18 cellular contexts compared by ENCODE assay signal in the genomic region with DNA sequence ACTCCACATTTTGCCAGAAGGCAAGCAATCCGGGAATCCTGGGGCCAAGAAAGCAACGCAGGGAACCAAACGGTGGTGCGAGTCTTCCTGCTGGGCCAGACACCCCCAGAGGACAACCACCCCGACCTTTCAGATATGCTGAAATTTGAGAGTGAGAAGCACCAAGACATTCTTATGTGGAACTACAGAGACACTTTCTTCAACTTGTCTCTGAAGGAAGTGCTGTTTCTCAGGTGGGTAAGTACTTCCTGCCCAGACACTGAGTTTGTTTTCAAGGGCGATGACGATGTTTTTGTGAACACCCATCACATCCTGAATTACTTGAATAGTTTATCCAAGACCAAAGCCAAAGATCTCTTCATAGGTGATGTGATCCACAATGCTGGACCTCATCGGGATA. TPM values are rescaled to one million over a fixed set of nuclear protein-coding genes. Genes with fewer than 3 reads are reported as not detected.
DNase-seq lines count a peak whose midpoint lies in the region; ATAC-seq lines count a peak whose summit lies in the region.
"Had no signal": no experiment of that assay in that cellular context is flagged by ENCODE, and none has a peak within 500 bp of the region (broad histone marks: within the 10 kb centered on the region; RNA-seq: fewer than 3 reads in every experiment).

No MANE protein-coding gene starts in this region.

- no peak overlapping the region for H3K4me3 Mint-ChIP-seq in activated CD4-positive, alpha-beta T cell treated with anti-CD3 and anti-CD28 coated beads, Interleukin-2, amount 10 ng/mL, durations not matched to agents 7 days and 5 days
- H3K4me3 Mint-ChIP-seq in CD8-positive, alpha-beta memory T cell: peak overlapping the region; percentile 46 to 80 (median 76)
- H3K4me3 Mint-ChIP-seq in activated CD8-positive, alpha-beta T cell treated with anti-CD3 and anti-CD28 coated beads, Interleukin-2, amount 10 ng/mL, durations not matched to agents 7 days and 5 days: peak overlapping the region; percentile 22
- H3K4me3 Mint-ChIP-seq: memory B cell had no signal

- no peaks in the 10 kb centered on the region for H3K27me3 ChIP-seq in CD8-positive, alpha-beta memory T cell (ENCODE audit: insufficient read depth, low read length, poor library complexity, severe bottlenecking)
- no peaks in the 10 kb centered on the region for H3K27me3 ChIP-seq in mesenchymal stem cell (ENCODE audit: control insufficient read depth in 1 of 2, insufficient read depth in 1 of 2, low read length in 2 of 2)
- H3K27me3 ChIP-seq: body of pancreas, SJSA1 had no signal

- POLR2A ChIA-PET in activated CD4-positive, alpha-beta T cell treated with anti-CD3 and anti-CD28 coated beads, Interleukin-2, amount 10 ng/mL, durations not matched to agents 7 days and 5 days (lab: Charles Lee): no interaction called here
- POLR2A ChIA-PET in CD8-positive, alpha-beta memory T cell (lab: Charles Lee): no interaction called here
- POLR2A ChIA-PET in activated CD8-positive, alpha-beta T cell treated with anti-CD3 and anti-CD28 coated beads, Interleukin-2, amount 10 ng/mL, durations not matched to agents 7 days and 5 days (lab: Charles Lee): no interaction called here

- no peak overlapping the region for H3K9ac ChIP-seq in mesenchymal stem cell (ENCODE audit: low read length)

- no peak overlapping the region for H2BK12ac ChIP-seq in mesenchymal stem cell (ENCODE audit: low read length in 2 of 2)

- H2BK5ac ChIP-seq in mesenchymal stem cell (ENCODE audit: low read depth, low read length, poor library complexity, severe bottlenecking): no peak overlapping the region

- no peak overlapping the region for H3K14ac ChIP-seq in mesenchymal stem cell (ENCODE audit: low read length in 2 of 2)

- peak overlapping the region; percentile 12 for H2BK15ac ChIP-seq in mesenchymal stem cell (ENCODE audit: low read depth, poor library complexity, severe bottlenecking)

- DNase-seq in activated CD4-positive, alpha-beta T cell treated with anti-CD3 and anti-CD28 coated beads, Interleukin-2, amount 10 ng/mL, durations not matched to agents 7 days and 5 days: peak; percentile 25
- no peak for DNase-seq in activated CD4-positive, alpha-beta T cell treated with anti-CD3 and anti-CD28 coated beads for 48 hours
- peak in 2 of 5 donors; percentile 45 to 60 for DNase-seq in CD8-positive, alpha-beta memory T cell
- peak; percentile 47 for DNase-seq in activated CD8-positive, alpha-beta T cell treated with anti-CD3 and anti-CD28 coated beads, Interleukin-2, amount 10 ng/mL, durations not matched to agents 7 days and 5 days
- DNase-seq in mesenchymal stem cell (no peak), NCI-H69 (lab: John Stamatoyannopoulos, UW) (no peak), UCSD-AML1 (lab: John Stamatoyannopoulos, UW; ENCODE audit: unreplicated experiment) (no peak)
- DNase-seq: activated T-cell treated with anti-CD3 and anti-CD28 coated beads, Interleukin-2, amount 50 U/mL, for 1 hour; AML-193; GDM1; NCI-H1092 treated with DMSO at 0.1 percent for 48 hours; NCI-H187 treated with DMSO at 0.1 percent for 48 hours; NCI-H526 treated with DMSO at 0.1 percent for 48 hours had no signal

- H3K36me3 ChIP-seq in CD8-positive, alpha-beta memory T cell (ENCODE audit: insufficient read depth, low read length): peaks cover 3% of the 10 kb centered on the region
- H3K36me3 ChIP-seq in mesenchymal stem cell (ENCODE audit: control insufficient read depth in 1 of 2, insufficient read depth in 2 of 2, low read depth in 1 of 2, low read length in 2 of 2): peaks cover 15 to 30% of the 10 kb centered on the region in 2 experiments

- CTCF ChIA-PET in activated CD4-positive, alpha-beta T cell treated with anti-CD3 and anti-CD28 coated beads, Interleukin-2, amount 10 ng/mL, durations not matched to agents 7 days and 5 days (lab: Charles Lee): interaction anchor here (0.6 to 1.5 kb wide), 2 partner anchors 9 to 246 kb away, joined by 3 to 8 read pairs; no protein-coding TSS in a partner anchor
- CTCF ChIA-PET in CD8-positive, alpha-beta memory T cell (lab: Charles Lee): interaction anchor here (0.6 kb wide), 1 partner anchor 13 kb away, joined by 3 read pairs; no protein-coding TSS in a partner anchor
- CTCF ChIA-PET in activated CD8-positive, alpha-beta T cell treated with anti-CD3 and anti-CD28 coated beads, Interleukin-2, amount 10 ng/mL, durations not matched to agents 7 days and 5 days (lab: Charles Lee): no interaction called here

- H3K4me2 ChIP-seq in mesenchymal stem cell (ENCODE audit: low read length, poor library complexity, severe bottlenecking): no peak overlapping the region
- H3K4me2 ChIP-seq: smooth muscle cell had no signal

- peak; percentile 54 for ATAC-seq in activated CD8-positive, alpha-beta T cell treated with anti-CD3 and anti-CD28 coated beads, Interleukin-2, amount 10 ng/mL, durations not matched to agents 7 days and 5 days
- no peak for ATAC-seq in GM18861 (IDR thresholded peaks at IDR 0.05; ENCODE audit: unreplicated experiment)
- ATAC-seq: body of pancreas had no signal

- peak overlapping the region; percentile 36 for H3K27ac ChIP-seq in CD8-positive, alpha-beta memory T cell (ENCODE audit: low read depth, low read length)
- no peak overlapping the region for H3K27ac ChIP-seq in mesenchymal stem cell (ENCODE audit: low read length, poor library complexity, severe bottlenecking)
- H3K27ac ChIP-seq: body of pancreas, SJSA1 had no signal

- H3K27me3 Mint-ChIP-seq in activated CD4-positive, alpha-beta T cell treated with anti-CD3 and anti-CD28 coated beads, Interleukin-2, amount 10 ng/mL, durations not matched to agents 7 days and 5 days: no peaks in the 10 kb centered on the region
- no peaks in the 10 kb centered on the region for H3K27me3 Mint-ChIP-seq in CD8-positive, alpha-beta memory T cell
- H3K27me3 Mint-ChIP-seq in activated CD8-positive, alpha-beta T cell treated with anti-CD3 and anti-CD28 coated beads, Interleukin-2, amount 10 ng/mL, durations not matched to agents 7 days and 5 days (ENCODE audit: low read depth): no peaks in the 10 kb centered on the region
- H3K27me3 Mint-ChIP-seq: memory B cell had no signal

- peaks cover 59% of the 10 kb centered on the region for H3K4me1 Mint-ChIP-seq in activated CD4-positive, alpha-beta T cell treated with anti-CD3 and anti-CD28 coated beads, Interleukin-2, amount 10 ng/mL, durations not matched to agents 7 days and 5 days
- peaks cover 70 to 83% (median 82%) of the 10 kb centered on the region in 3 donors for H3K4me1 Mint-ChIP-seq in CD8-positive, alpha-beta memory T cell
- H3K4me1 Mint-ChIP-seq in activated CD8-positive, alpha-beta T cell treated with anti-CD3 and anti-CD28 coated beads, Interleukin-2, amount 10 ng/mL, durations not matched to agents 7 days and 5 days (ENCODE audit: low read depth): peaks cover 76% of the 10 kb centered on the region

- H3K4me3 ChIP-seq in CD8-positive, alpha-beta memory T cell (ENCODE audit: low read length): no peak overlapping the region
- no peak overlapping the region for H3K4me3 ChIP-seq in mesenchymal stem cell (ENCODE audit: insufficient read depth in 1 of 2, low read depth in 1 of 2, low read length in 2 of 2)
- H3K4me3 ChIP-seq: body of pancreas, SJSA1, smooth muscle cell had no signal

- peaks cover 57% of the 10 kb centered on the region for H3K4me1 ChIP-seq in CD8-positive, alpha-beta memory T cell (ENCODE audit: insufficient read depth, low read length)
- H3K4me1 ChIP-seq in mesenchymal stem cell (ENCODE audit: control insufficient read depth, insufficient read depth, low read depth, low read length): no peaks in the 10 kb centered on the region
- H3K4me1 ChIP-seq: SJSA1 had no signal

- no peaks in the 10 kb centered on the region for H3K9me3 ChIP-seq in CD8-positive, alpha-beta memory T cell (ENCODE audit: low read length)
- no peaks in the 10 kb centered on the region for H3K9me3 ChIP-seq in mesenchymal stem cell (ENCODE audit: control insufficient read depth, low read length)
- H3K9me3 ChIP-seq: body of pancreas, SJSA1 had no signal

- no peak overlapping the region for H2BK120ac ChIP-seq in mesenchymal stem cell (ENCODE audit: low read depth, low read length)

- H3K36me3 Mint-ChIP-seq in activated CD4-positive, alpha-beta T cell treated with anti-CD3 and anti-CD28 coated beads, Interleukin-2, amount 10 ng/mL, durations not matched to agents 7 days and 5 days (ENCODE audit: low read depth): peaks cover 80% of the 10 kb centered on the region
- H3K36me3 Mint-ChIP-seq in CD8-positive, alpha-beta memory T cell: peaks cover 17 to 52% (median 24%) of the 10 kb centered on the region in 3 donors
- H3K36me3 Mint-ChIP-seq in activated CD8-positive, alpha-beta T cell treated with anti-CD3 and anti-CD28 coated beads, Interleukin-2, amount 10 ng/mL, durations not matched to agents 7 days and 5 days (ENCODE audit: low read depth): peaks cover 83% of the 10 kb centered on the region

- H2AFZ ChIP-seq in mesenchymal stem cell (ENCODE audit: low read depth, low read length): no peak overlapping the region

- H4K8ac ChIP-seq in mesenchymal stem cell (ENCODE audit: low read length): no peak overlapping the region

- H3K23ac ChIP-seq in mesenchymal stem cell (ENCODE audit: low read length in 2 of 2): no peak overlapping the region

- WGBS in mesenchymal stem cell: over 99% methylated on average over 8 of the region's 8 CpGs

- H3K18ac ChIP-seq in mesenchymal stem cell (ENCODE audit: low read depth in 1 of 2, low read length in 2 of 2): no peak overlapping the region

- H4K91ac ChIP-seq in mesenchymal stem cell (ENCODE audit: low read length): no peak overlapping the region

- H3K79me1 ChIP-seq in mesenchymal stem cell (replicated peaks; ENCODE audit: low read length, poor library complexity, severe bottlenecking): peaks cover 39% of the 10 kb centered on the region

- H3K27ac Mint-ChIP-seq in activated CD4-positive, alpha-beta T cell treated with anti-CD3 and anti-CD28 coated beads, Interleukin-2, amount 10 ng/mL, durations not matched to agents 7 days and 5 days: peak overlapping the region; percentile 55
- H3K27ac Mint-ChIP-seq in CD8-positive, alpha-beta memory T cell: peak overlapping the region; percentile 90 to 99 (median 96)
- peak overlapping the region; percentile 85 for H3K27ac Mint-ChIP-seq in activated CD8-positive, alpha-beta T cell treated with anti-CD3 and anti-CD28 coated beads, Interleukin-2, amount 10 ng/mL, durations not matched to agents 7 days and 5 days

- H2AK5ac ChIP-seq in mesenchymal stem cell (ENCODE audit: low read length, severe bottlenecking): no peak overlapping the region

- no peak overlapping the region for H3K4ac ChIP-seq in mesenchymal stem cell (ENCODE audit: low read depth in 1 of 2, low read length in 2 of 2)

- H3K9me3 Mint-ChIP-seq in activated CD4-positive, alpha-beta T cell treated with anti-CD3 and anti-CD28 coated beads, Interleukin-2, amount 10 ng/mL, durations not matched to agents 7 days and 5 days: peaks cover 21% of the 10 kb centered on the region
- no peaks in the 10 kb centered on the region for H3K9me3 Mint-ChIP-seq in CD8-positive, alpha-beta memory T cell
- H3K9me3 Mint-ChIP-seq in activated CD8-positive, alpha-beta T cell treated with anti-CD3 and anti-CD28 coated beads, Interleukin-2, amount 10 ng/mL, durations not matched to agents 7 days and 5 days (ENCODE audit: insufficient read depth): peaks cover 4% of the 10 kb centered on the region
- H3K9me3 Mint-ChIP-seq: memory B cell had no signal

RNA-seq across cellular contexts. Expression of a gene that starts 26.8 kb away (rescaled TPM):
- total RNA-seq in activated CD4-positive, alpha-beta T cell treated with anti-CD3 and anti-CD28 coated beads, Interleukin-2, amount 10 ng/mL, durations not matched to agents 7 days and 5 days: 10 to 100 TPM; 28.0 to 30.6 TPM
- 10 to 100 TPM; 30.1 to 30.9 TPM for total RNA-seq in CD8-positive, alpha-beta memory T cell
- polyA plus RNA-seq in CD8-positive, alpha-beta memory T cell: 62.1 TPM
- 10 to 100 TPM; 41.2 to 44.3 TPM for total RNA-seq in activated CD8-positive, alpha-beta T cell treated with anti-CD3 and anti-CD28 coated beads, Interleukin-2, amount 10 ng/mL, durations not matched to agents 7 days and 5 days
- 22.1 TPM for polyA plus RNA-seq in mesenchymal stem cell (2013, experiment 1 of 2)
- polyA plus RNA-seq in mesenchymal stem cell (2013, experiment 2 of 2): 24.1 TPM

Comparison
In these comparisons a context has a peak if more than half of its experiments do, and no peak if none do; other contexts are left out.
1. DNase-seq: peak in activated CD4-positive, alpha-beta T cell treated with anti-CD3 and anti-CD28 coated beads, Interleukin-2, amount 10 ng/mL, durations not matched to agents 7 days and 5 days (single experiment) and activated CD8-positive, alpha-beta T cell treated with anti-CD3 and anti-CD28 coated beads, Interleukin-2, amount 10 ng/mL, durations not matched to agents 7 days and 5 days (single experiment); none in activated CD4-positive, alpha-beta T cell treated with anti-CD3 and anti-CD28 coated beads for 48 hours (single experiment), mesenchymal stem cell (single experiment), NCI-H69 (single experiment) and UCSD-AML1 (single experiment).
2. Peak in every context shown above with its lines, with median percentiles within 50 percentile points of each other: H3K27ac Mint-ChIP-seq.